In the genomic region with DNA sequence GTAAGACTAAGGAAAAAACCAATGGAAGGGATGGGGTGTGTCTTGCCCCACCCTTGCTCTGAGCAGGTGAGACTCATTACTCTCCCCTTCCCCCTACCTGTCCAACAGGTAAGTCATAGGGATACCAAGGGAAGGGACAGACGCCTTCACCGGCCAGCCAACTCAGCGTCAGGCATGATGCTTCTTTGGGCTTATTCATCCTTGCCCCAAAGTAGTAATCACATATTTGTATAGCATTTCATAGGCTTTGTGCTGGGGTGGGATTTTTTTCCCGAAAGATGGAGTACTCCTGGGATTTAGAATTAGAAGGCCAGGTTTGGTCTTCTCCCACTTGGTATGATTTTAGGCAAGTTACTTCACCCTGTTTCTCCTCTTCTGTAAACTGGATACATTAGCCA, we compare ENCODE assay signal across 9 cellular contexts. TPM values are rescaled to one million over a fixed set of nuclear protein-coding genes. Genes with fewer than 3 reads are reported as not detected.
DNase-seq lines count a peak whose midpoint lies in the region; TF ChIP-seq lines count a peak whose summit lies in the region.
"Had no signal": no experiment of that assay in that cellular context is flagged by ENCODE, and none has a peak within 500 bp of the region (broad histone marks: within the 10 kb centered on the region; RNA-seq: fewer than 3 reads in every experiment).

No MANE protein-coding gene starts in this region.

- CTCF ChIA-PET in RWPE1 (lab: Yijun Ruan, JAX) (interaction anchor here (0.5 to 2.9 kb wide), 4 partner anchors 14 to 52 kb away, joined by 4 to 51 read pairs (median 6); partner anchors contain the start of gene P3H4), A673 (lab: Charles Lee) (interaction anchor here (0.7 to 1.0 kb wide), 2 partner anchors 24 to 176 kb away, joined by 3 to 5 read pairs; partner anchors contain the start of gene P3H4)

- H3K79me2 ChIP-seq in DOHH2 (ENCODE audit: control insufficient read depth, low read length) (no peaks in the 10 kb centered on the region), parathyroid adenoma (peaks cover 24% of the 10 kb centered on the region)

- DNase-seq in RWPE1 (ENCODE audit: low spot score) (no peak), epithelial cell of esophagus (ENCODE audit: low read depth) (no peak), RPMI8226 (no peak), NCI-H2029 (lab: John Stamatoyannopoulos, UW) (no peak), AG08395 (ENCODE audit: low spot score) (no peak), A673 (ENCODE audit: low spot score) (no peak)

- H3K27ac ChIP-seq in DOHH2 (ENCODE audit: low read depth, low read length) = no peak overlapping the region
- H3K27ac ChIP-seq in RWPE1 = peak overlapping the region; percentile 97
- H3K27ac ChIP-seq in parathyroid adenoma = peak overlapping the region; percentile 2
- no peak overlapping the region for H3K27ac ChIP-seq in A673 (ENCODE audit: low read depth, low read length, poor library complexity, severe bottlenecking)

- H3K9me3 ChIP-seq in DOHH2 (ENCODE audit: control insufficient read depth, insufficient read depth, low read length) (no peaks in the 10 kb centered on the region), parathyroid adenoma (ENCODE audit: control insufficient read depth, low read length) (no peaks in the 10 kb centered on the region), A673 (ENCODE audit: low read depth, low read length, poor library complexity, severe bottlenecking) (no peaks in the 10 kb centered on the region)
- H3K9me3 ChIP-seq: neutrophil had no signal

- BruUV-seq in A673 (replicated peaks; lab: Mats Ljungman, UMichigan) = no TSS peak

- TF ChIP-seq CTCF in DOHH2 (IDR thresholded peaks at IDR 0.05; ENCODE audit: low read depth, low read length, poor library complexity, severe bottlenecking) (no peak), RWPE1 (conservative IDR thresholded peaks at IDR 0.05; ENCODE audit: low read depth) (no peak), epithelial cell of esophagus (IDR thresholded peaks at IDR 0.05; ENCODE audit: insufficient read depth, low read depth, low read length, missing control alignments) (no peak), parathyroid adenoma (IDR thresholded peaks at IDR 0.05) (no peak), A673 (conservative IDR thresholded peaks at IDR 0.05; ENCODE audit: low read depth, low read length) (no peak)

- H3K36me3 ChIP-seq in DOHH2 (ENCODE audit: control insufficient read depth, low read length) (no peaks in the 10 kb centered on the region), parathyroid adenoma (ENCODE audit: control insufficient read depth, insufficient read depth, low read length) (no peaks in the 10 kb centered on the region), A673 (ENCODE audit: insufficient read depth, low read length, poor library complexity, severe bottlenecking) (no peaks in the 10 kb centered on the region)
- H3K36me3 ChIP-seq: neutrophil had no signal

- POLR2A ChIA-PET in RWPE1 (lab: Yijun Ruan, JAX; ENCODE audit: low non-redundant PET) (interaction anchor here (0.6 to 4.1 kb wide), 10 partner anchors 9 to 1860 kb away, joined by 3 to 90 read pairs (median 4); partner anchors contain the start of genes HAP1, LRRC3C, ORMDL3 and P3H4), A673 (lab: Charles Lee; ENCODE audit: low non-redundant PET) (no interaction called here)

- peak overlapping the region; percentile 61 for H3K4me2 ChIP-seq in DOHH2 (ENCODE audit: low read length)
- peak overlapping the region; percentile 72 for H3K4me2 ChIP-seq in parathyroid adenoma (ENCODE audit: low read length)

- H2AFZ ChIP-seq in parathyroid adenoma = peak overlapping the region; percentile 49

- H3K27me3 ChIP-seq in DOHH2 (ENCODE audit: control insufficient read depth, low read length) (peaks cover 67% of the 10 kb centered on the region), parathyroid adenoma (ENCODE audit: control insufficient read depth, insufficient read depth, low read length) (no peaks in the 10 kb centered on the region), A673 (replicated peaks; ENCODE audit: insufficient read depth, low read depth, low read length, poor library complexity) (no peaks in the 10 kb centered on the region)

- no peaks in the 10 kb centered on the region for H3K9me2 ChIP-seq in DOHH2 (replicated peaks; ENCODE audit: control insufficient read depth, low read length)

- H3K4me1 ChIP-seq in DOHH2 (ENCODE audit: control insufficient read depth, low read length) = peaks cover 25% of the 10 kb centered on the region
- peaks cover 16% of the 10 kb centered on the region for H3K4me1 ChIP-seq in parathyroid adenoma
- peaks cover 12% of the 10 kb centered on the region for H3K4me1 ChIP-seq in A673 (ENCODE audit: insufficient read depth, low read length, poor library complexity, severe bottlenecking)

- H3F3A ChIP-seq in DOHH2 (ENCODE audit: control insufficient read depth, insufficient read depth) = no peaks in the 10 kb centered on the region

- no peak overlapping the region for H3K9ac ChIP-seq in parathyroid adenoma

- H4K20me1 ChIP-seq in DOHH2 (ENCODE audit: control insufficient read depth, insufficient read depth, low read depth, low read length) = no peaks in the 10 kb centered on the region

- intact Hi-C loops in A673 (cut with micrococcal nuclease; ENCODE audit: unreplicated experiment) = no loop called here

- H3K4me3 ChIP-seq in DOHH2 (ENCODE audit: low read length) (no peak overlapping the region; the same call in 1 of the 2 replicates), epithelial cell of esophagus (ENCODE audit: low read length) (peak overlapping the region; percentile 44), parathyroid adenoma (ENCODE audit: low read depth, low read length) (peak overlapping the region; percentile 76), A673 (ENCODE audit: low read depth, low read length, poor library complexity, severe bottlenecking) (no peak overlapping the region)

RNA-seq across cellular contexts. Expression of gene JUP, which starts 0.5 kb away (rescaled TPM):
- total RNA-seq in A673 (2021) = 15.7 and 25.2 TPM in 2 replicates

RNA-seq across cellular contexts. Expression of gene P3H4, which starts 24.7 kb away (rescaled TPM):
- 5.9 and 6.6 TPM in 2 replicates for total RNA-seq in A673 (2021)

RNA-seq across cellular contexts. Expression of gene FKBP10, which starts 25.8 kb away (rescaled TPM):
- 30.0 and 43.6 TPM in 2 replicates for total RNA-seq in A673 (2021)

RNA-seq across cellular contexts. Expression of gene NT5C3B, which starts 49.0 kb away (rescaled TPM):
- total RNA-seq in A673 (2021) = 46.7 and 50.7 TPM in 2 replicates

RNA-seq across cellular contexts. Expression of gene KLHL10, which starts 50.6 kb away (rescaled TPM):
- not detected in 2 replicates for total RNA-seq in A673 (2021)

Comparison
In these comparisons a context has a peak if more than half of its experiments do, and no peak if none do; other contexts are left out.
1. H3K27ac ChIP-seq: peak in RWPE1 (single experiment) and parathyroid adenoma (single experiment); none in DOHH2 (single experiment) and A673 (single experiment).
2. H3K4me3 ChIP-seq: peak in epithelial cell of esophagus (single experiment) and parathyroid adenoma (single experiment); none in DOHH2 (single experiment) and A673 (single experiment).